In the genomic region with DNA sequence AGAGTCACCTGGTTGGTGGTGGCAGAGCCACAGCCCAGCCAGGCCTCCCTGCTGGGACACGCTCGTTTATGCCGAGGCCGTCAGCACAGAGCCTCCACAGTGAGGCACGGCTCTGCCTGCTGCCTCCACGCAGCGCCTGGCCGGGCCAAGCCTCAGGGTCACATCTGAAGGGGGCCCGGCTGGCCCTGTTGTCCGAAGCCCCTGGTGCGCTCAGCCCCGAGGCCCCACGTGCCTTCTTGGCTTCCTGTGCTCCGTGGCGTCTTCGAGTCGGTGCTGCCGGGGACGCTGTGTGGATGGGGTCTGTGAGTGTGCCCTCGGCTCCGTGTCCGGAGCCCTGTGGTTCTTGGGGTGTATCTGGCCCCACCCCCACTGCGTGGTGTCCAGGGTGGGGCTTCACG, we compare ENCODE assay signal across 11 cellular contexts. TPM values are rescaled to one million over a fixed set of nuclear protein-coding genes. Genes with fewer than 3 reads are reported as not detected.
A peak's percentile ranks its signal among the peaks of the same experiment; 100 is the strongest.
DNase-seq lines count a peak whose midpoint lies in the region; ATAC-seq and TF ChIP-seq lines count a peak whose summit lies in the region.
"Had no signal": no experiment of that assay in that cellular context is flagged by ENCODE, and none has a peak within 500 bp of the region (broad histone marks: within the 10 kb centered on the region; RNA-seq: fewer than 3 reads in every experiment).

No MANE protein-coding gene starts in this region.

- H3K27me3 ChIP-seq in heart left ventricle (no peaks in the 10 kb centered on the region), esophagus (ENCODE audit: control insufficient read depth in 1 of 2, insufficient read depth in 2 of 2, low read length in 2 of 2) (no peaks in the 10 kb centered on the region), uterus (no peaks in the 10 kb centered on the region), mesendoderm (ENCODE audit: insufficient read depth, low read length, poor library complexity) (no peaks in the 10 kb centered on the region)

- no peak overlapping the region for H3K18ac ChIP-seq in mesendoderm (ENCODE audit: low read length)

- H3K4me1 ChIP-seq in heart left ventricle (peaks cover 19 to 83% (median 53%) of the 10 kb centered on the region in 12 donors), esophagus (ENCODE audit: control insufficient read depth in 2 of 2, insufficient read depth in 2 of 2, low read length in 1 of 2) (peaks cover 12 to 34% of the 10 kb centered on the region in 2 donors), uterus (peaks cover 3 to 20% of the 10 kb centered on the region in 2 donors), mesendoderm (ENCODE audit: control insufficient read depth, low read depth, low read length) (no peaks in the 10 kb centered on the region)

- no peak for TF ChIP-seq POLR2A in heart left ventricle (IDR thresholded peaks at IDR 0.05)
- no peak for TF ChIP-seq POLR2A in uterus (IDR thresholded peaks at IDR 0.05)

- H2BK120ac ChIP-seq in mesendoderm (ENCODE audit: low read depth, low read length): no peak overlapping the region

- no peaks in the 10 kb centered on the region for H3K9me3 ChIP-seq in heart left ventricle
- no peaks in the 10 kb centered on the region for H3K9me3 ChIP-seq in esophagus (ENCODE audit: control insufficient read depth in 2 of 2, insufficient read depth in 1 of 2, low read depth in 1 of 2, low read length in 1 of 2)
- H3K9me3 ChIP-seq in uterus: no peaks in the 10 kb centered on the region

- 83 to 89% (median 86%) methylated on average over 7 to 24 of the region's 24 CpGs for WGBS in heart left ventricle, 4 donors
- WGBS in esophagus, 2 donors: 83 to 87% methylated on average over 24 of the region's 24 CpGs
- WGBS in mesendoderm (ENCODE audit: extremely low coverage, insufficient coverage, low lambda C conversion rate): no CpG with 5 or more reads among the region's 24 CpGs

- no peak overlapping the region for H3K4ac ChIP-seq in mesendoderm (ENCODE audit: low read depth, low read length)

- CTCF ChIA-PET in T-cell (lab: Charles Lee): no interaction called here

- no peak overlapping the region for H3K4me3 Mint-ChIP-seq in osteocyte (ENCODE audit: unreplicated experiment)
- H3K4me3 Mint-ChIP-seq in T-cell: no peak overlapping the region

- POLR2A ChIA-PET in T-cell (lab: Charles Lee): no interaction called here

- H3K4me1 Mint-ChIP-seq in osteocyte (ENCODE audit: unreplicated experiment) (peaks cover 48% of the 10 kb centered on the region), T-cell (peaks cover 0 to 4% (median 3%) of the 10 kb centered on the region in 3 donors)

- H3K36me3 Mint-ChIP-seq in osteocyte (ENCODE audit: unreplicated experiment) (no peaks in the 10 kb centered on the region), T-cell (no peaks in the 10 kb centered on the region)

- DNase-seq in heart left ventricle: peak in 1 of 5 donors; percentile 41
- DNase-seq in left ventricle myocardium superior: no peak
- DNase-seq in osteocyte (ENCODE audit: extremely low spot score, unreplicated experiment): no peak
- no peak for DNase-seq in uterus
- no peak for DNase-seq in T-cell
- DNase-seq in mesendoderm: no peak
- no peak for DNase-seq in NCI-H2029 treated with DMSO at 0.1 percent for 48 hours (lab: John Stamatoyannopoulos, UW)
- DNase-seq: head of caudate nucleus, NCI-H1092 had no signal

- H2BK5ac ChIP-seq in mesendoderm (ENCODE audit: low read length): no peak overlapping the region

- TF ChIP-seq CTCF in heart left ventricle (IDR thresholded peaks at IDR 0.05) (no peak), osteocyte (IDR thresholded peaks at IDR 0.05) (no peak), uterus (IDR thresholded peaks at IDR 0.05) (no peak)

- ATAC-seq in heart left ventricle (no peak), left ventricle myocardium superior (no peak), T-cell (replicated peaks in 1 of 4) (no peak)

- intact Hi-C loops in heart left ventricle (cut with DNase I) (loop anchor here in 1 of 10 donors (2.0 kb wide), 1 partner anchor 59 kb away; the partner anchor contains the start of gene GMEB2), left ventricle myocardium superior (cut with micrococcal nuclease) (no loop called here), uterus (cut with DNase I; ENCODE audit: low total_unique reads) (no loop called here)

- peak overlapping the region; percentile 90 for H3K27ac Mint-ChIP-seq in osteocyte (ENCODE audit: unreplicated experiment)
- no peak overlapping the region for H3K27ac Mint-ChIP-seq in T-cell

- H3K4me3 ChIP-seq in heart left ventricle (peak overlapping the region in 8 of 12 donors; percentile 5 to 39 (median 22)), esophagus (ENCODE audit: low read depth in 1 of 2, low read length in 2 of 2) (no peak overlapping the region), uterus (no peak overlapping the region), mesendoderm (ENCODE audit: low read length) (no peak overlapping the region)
- H3K4me3 ChIP-seq: SK-N-MC had no signal

- no peak overlapping the region for H2AK5ac ChIP-seq in mesendoderm (ENCODE audit: low read length)

- H3K27me3 Mint-ChIP-seq in osteocyte (ENCODE audit: unreplicated experiment): no peaks in the 10 kb centered on the region
- no peaks in the 10 kb centered on the region for H3K27me3 Mint-ChIP-seq in T-cell

- H3K79me1 ChIP-seq in mesendoderm (ENCODE audit: low read length): no peaks in the 10 kb centered on the region

- H3K56ac ChIP-seq in mesendoderm (ENCODE audit: low read length): no peak overlapping the region

- no peaks in the 10 kb centered on the region for H3K79me2 ChIP-seq in mesendoderm (ENCODE audit: control insufficient read depth, insufficient read depth, low read length)

- no peak overlapping the region for H4K8ac ChIP-seq in mesendoderm (ENCODE audit: low read depth, low read length)

- peaks cover 0 to 8% (median 0%) of the 10 kb centered on the region in 9 donors for H3K36me3 ChIP-seq in heart left ventricle
- H3K36me3 ChIP-seq in esophagus (ENCODE audit: control insufficient read depth in 2 of 2, insufficient read depth in 2 of 2, low read length in 1 of 2): no peaks in the 10 kb centered on the region
- H3K36me3 ChIP-seq in uterus: no peaks in the 10 kb centered on the region
- H3K36me3 ChIP-seq in mesendoderm (ENCODE audit: control insufficient read depth, insufficient read depth, low read length): no peaks in the 10 kb centered on the region

- H4K5ac ChIP-seq in mesendoderm (ENCODE audit: low read length): no peak overlapping the region

- no peak overlapping the region for H2BK15ac ChIP-seq in mesendoderm (replicated peaks; ENCODE audit: low read depth)

- H3K9me3 Mint-ChIP-seq in osteocyte (ENCODE audit: unreplicated experiment) (no peaks in the 10 kb centered on the region), T-cell (no peaks in the 10 kb centered on the region)

- H3K23ac ChIP-seq in mesendoderm (ENCODE audit: low read length): no peak overlapping the region

- no peak overlapping the region for H3K4me2 ChIP-seq in mesendoderm (ENCODE audit: low read length)

- H3K27ac ChIP-seq in heart left ventricle: peak overlapping the region; percentile 22 to 99 (median 88)
- peak overlapping the region; percentile 74 to 86 for H3K27ac ChIP-seq in esophagus (ENCODE audit: low read depth in 2 of 2, low read length in 1 of 2)
- peak overlapping the region; percentile 66 to 79 for H3K27ac ChIP-seq in uterus
- H3K27ac ChIP-seq in mesendoderm (ENCODE audit: low read depth, low read length): no peak overlapping the region
- H3K27ac ChIP-seq: SK-N-MC had no signal

- H3K9ac ChIP-seq in mesendoderm (ENCODE audit: low read length): no peak overlapping the region

RNA-seq across cellular contexts. Expression of gene TNFRSF6B, which starts 10.4 kb away (rescaled TPM):
- 1 to 10 TPM in 4 of 9 donors, under 1 TPM in 4, not detected in 1; 0.42 to 5.7 (median 0.92) TPM for total RNA-seq in heart left ventricle
- 1 to 10 TPM; 2.9 to 6.4 TPM for polyA plus RNA-seq in heart left ventricle
- total RNA-seq in left ventricle myocardium superior: 0.64 TPM
- 10 to 100 TPM in 1 of 2 donors, 1 to 10 TPM in 1; 2.6 to 15.2 TPM for polyA plus RNA-seq in esophagus
- total RNA-seq in osteocyte: 0.84 and 2.3 TPM in 2 replicates
- 1 to 10 TPM in 1 of 4 donors, under 1 TPM in 1, not detected in 2; 0.83 to 4.1 TPM for total RNA-seq in uterus
- 1 to 10 TPM in 2 of 5 donors, under 1 TPM in 2, not detected in 1; 0.37 to 1.5 (median 0.91) TPM for total RNA-seq in T-cell
- 0.69 TPM for polyA plus RNA-seq in mesendoderm (2013, experiment 1 of 2)
- 0.43 TPM for polyA plus RNA-seq in mesendoderm (2013, experiment 2 of 2)

RNA-seq across cellular contexts. Expression of gene ARFRP1, which starts 21.7 kb away (rescaled TPM):
- 10 to 100 TPM; 27.3 to 47.8 (median 33.8) TPM for total RNA-seq in heart left ventricle
- 10 to 100 TPM; 35.9 to 38.0 TPM for polyA plus RNA-seq in heart left ventricle
- 46.5 TPM for total RNA-seq in left ventricle myocardium superior
- 10 to 100 TPM; 33.9 to 35.4 TPM for polyA plus RNA-seq in esophagus
- 46.1 and 46.7 TPM in 2 replicates for total RNA-seq in osteocyte
- 10 to 100 TPM; 26.1 to 59.8 (median 33.5) TPM for total RNA-seq in uterus
- total RNA-seq in T-cell: 100 to 1,000 TPM in 2 of 5 donors, 10 to 100 TPM in 3; 58.5 to 102 (median 99.5) TPM
- 6.7 TPM for polyA plus RNA-seq in mesendoderm (2013, experiment 1 of 2)
- 7.2 TPM for polyA plus RNA-seq in mesendoderm (2013, experiment 2 of 2)

RNA-seq across cellular contexts. Expression of gene ZGPAT, which starts 21.7 kb away (rescaled TPM):
- 10 to 100 TPM; 12.9 to 22.0 (median 18.5) TPM for total RNA-seq in heart left ventricle
- 10 to 100 TPM; 27.9 to 34.4 TPM for polyA plus RNA-seq in heart left ventricle
- total RNA-seq in left ventricle myocardium superior: 16.2 TPM
- 10 to 100 TPM; 24.4 to 38.9 TPM for polyA plus RNA-seq in esophagus
- 24.3 and 28.0 TPM in 2 replicates for total RNA-seq in osteocyte
- 10 to 100 TPM in 3 of 4 donors, 1 to 10 TPM in 1; 1.5 to 37.9 (median 15.3) TPM for total RNA-seq in uterus
- total RNA-seq in T-cell: 10 to 100 TPM; 42.7 to 71.0 (median 59.0) TPM
- polyA plus RNA-seq in mesendoderm (2013, experiment 1 of 2): 12.3 TPM
- polyA plus RNA-seq in mesendoderm (2013, experiment 2 of 2): 12.2 TPM

RNA-seq across cellular contexts. Expression of gene RTEL1, which starts 28.0 kb away (rescaled TPM):
- 10 to 100 TPM in 5 of 9 donors, 1 to 10 TPM in 4; 3.0 to 17.8 (median 10.1) TPM for total RNA-seq in heart left ventricle
- 1 to 10 TPM; 5.9 to 7.1 TPM for polyA plus RNA-seq in heart left ventricle
- 9.9 TPM for total RNA-seq in left ventricle myocardium superior
- polyA plus RNA-seq in esophagus: 10 to 100 TPM in 1 of 2 donors, 1 to 10 TPM in 1; 8.1 to 14.5 TPM
- total RNA-seq in osteocyte: 34.1 and 35.5 TPM in 2 replicates
- total RNA-seq in uterus: 10 to 100 TPM; 17.4 to 56.5 (median 26.6) TPM
- total RNA-seq in T-cell: 10 to 100 TPM; 30.7 to 41.6 (median 36.8) TPM
- 15.8 TPM for polyA plus RNA-seq in mesendoderm (2013, experiment 1 of 2)
- 14.6 TPM for polyA plus RNA-seq in mesendoderm (2013, experiment 2 of 2)

RNA-seq across cellular contexts. Expression of gene STMN3, which starts 32.9 kb away (rescaled TPM):
- 10 to 100 TPM in 2 of 9 donors, 1 to 10 TPM in 7; 2.9 to 15.6 (median 4.7) TPM for total RNA-seq in heart left ventricle
- 1 to 10 TPM; 5.2 to 6.7 TPM for polyA plus RNA-seq in heart left ventricle
- total RNA-seq in left ventricle myocardium superior: 5.5 TPM
- 1 to 10 TPM; 3.7 to 6.1 TPM for polyA plus RNA-seq in esophagus
- 32.0 and 33.2 TPM in 2 replicates for total RNA-seq in osteocyte
- total RNA-seq in uterus: 10 to 100 TPM in 3 of 4 donors, 1 to 10 TPM in 1; 9.2 to 30.5 (median 20.9) TPM
- 100 to 1,000 TPM in 3 of 5 donors, 10 to 100 TPM in 2; 92.9 to 121 (median 107) TPM for total RNA-seq in T-cell
- 14.8 TPM for polyA plus RNA-seq in mesendoderm (2013, experiment 1 of 2)
- 15.4 TPM for polyA plus RNA-seq in mesendoderm (2013, experiment 2 of 2)

Comparison
In these comparisons a context has a peak if more than half of its experiments do, and no peak if none do; other contexts are left out.
1. H3K4me3 ChIP-seq: peak in heart left ventricle (8 of 12); none in esophagus (0 of 2), uterus (0 of 2) and mesendoderm (single experiment).